Comparison of ENCODE assay signal across 10 cellular contexts in the genomic region with DNA sequence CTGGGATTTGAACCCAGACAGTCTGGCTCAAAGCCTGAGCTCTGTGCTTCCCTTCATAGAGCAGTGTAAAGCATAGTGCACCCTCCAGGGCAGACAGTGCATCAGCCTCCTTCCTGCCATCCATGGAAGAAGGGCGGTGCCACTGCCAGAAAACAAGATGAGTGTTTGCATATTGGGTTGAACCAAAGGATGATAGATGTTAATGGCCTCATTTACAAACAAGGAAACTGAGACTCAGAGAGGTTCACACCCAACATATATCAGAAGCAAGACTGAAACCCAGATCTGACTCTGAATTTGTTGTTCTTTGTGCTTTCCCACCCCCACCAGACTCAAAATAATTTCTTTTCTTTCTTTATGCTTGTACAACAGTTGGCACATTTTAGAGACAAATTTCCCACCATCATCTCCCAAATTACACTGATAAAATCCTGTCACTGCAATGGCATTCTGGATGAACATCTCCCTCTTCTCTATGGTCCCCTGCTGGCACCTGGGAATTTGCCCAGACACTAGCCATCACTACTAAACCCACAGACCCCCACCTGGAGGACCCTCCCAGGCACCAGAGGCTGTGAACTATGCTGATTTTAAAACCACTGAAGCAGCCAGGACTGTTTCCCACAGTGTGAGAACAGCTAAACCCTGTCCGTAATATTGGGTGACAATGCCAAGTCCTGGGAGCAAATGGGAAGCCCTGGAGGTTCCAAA. TPM values are rescaled to one million over a fixed set of nuclear protein-coding genes. Genes with fewer than 3 reads are reported as not detected.
DNase-seq lines count a peak whose midpoint lies in the region; ATAC-seq and TF ChIP-seq lines count a peak whose summit lies in the region.
"Had no signal": no experiment of that assay in that cellular context is flagged by ENCODE, and none has a peak within 500 bp of the region (broad histone marks: within the 10 kb centered on the region; RNA-seq: fewer than 3 reads in every experiment).

No MANE protein-coding gene starts in this region.

- no peaks in the 10 kb centered on the region for H3K9me3 ChIP-seq in ovary
- H3K9me3 ChIP-seq in suprapubic skin, result no peaks in the 10 kb centered on the region
- H3K9me3 ChIP-seq: MG63 had no signal

- H3K4me1 Mint-ChIP-seq in T-helper 2 cell treated with Interferon-gamma antibody and Interleukin-4, amounts not matched to agents 5 μg/mL and 100 μg/mL, for 36 hours (ENCODE audit: low read depth), result peaks cover 40% of the 10 kb centered on the region
- H3K4me1 Mint-ChIP-seq in naive B cell, result peaks cover 35 to 63% (median 52%) of the 10 kb centered on the region in 3 donors

- H3K27me3 ChIP-seq in ovary, result no peaks in the 10 kb centered on the region
- H3K27me3 ChIP-seq in suprapubic skin, result no peaks in the 10 kb centered on the region
- H3K27me3 ChIP-seq: MG63 had no signal

- intact Hi-C loops in ovary (cut with DNase I), result no loop called here

- H3K36me3 Mint-ChIP-seq in T-helper 2 cell treated with Interferon-gamma antibody and Interleukin-4, amounts not matched to agents 5 μg/mL and 100 μg/mL, for 36 hours (ENCODE audit: low read depth), result peaks cover 50% of the 10 kb centered on the region
- peaks cover 24 to 31% of the 10 kb centered on the region in 2 donors for H3K36me3 Mint-ChIP-seq in naive B cell

- WGBS in ovary, 3 donors, result 91 to 94% (median 92%) methylated on average over 2 of the region's 2 CpGs
- 88% methylated on average over 2 of the region's 2 CpGs for WGBS in suprapubic skin

- H3K27ac Mint-ChIP-seq in T-helper 2 cell treated with Interferon-gamma antibody and Interleukin-4, amounts not matched to agents 5 μg/mL and 100 μg/mL, for 36 hours, result peak overlapping the region; percentile 6
- H3K27ac Mint-ChIP-seq in naive B cell, result peak overlapping the region in 4 of 6 donors; percentile 77 to 93 (median 84)

- H3K27me3 Mint-ChIP-seq in T-helper 2 cell treated with Interferon-gamma antibody and Interleukin-4, amounts not matched to agents 5 μg/mL and 100 μg/mL, for 36 hours (ENCODE audit: low read depth), result no peaks in the 10 kb centered on the region
- H3K27me3 Mint-ChIP-seq in naive B cell, result no peaks in the 10 kb centered on the region

- H3K4me3 Mint-ChIP-seq in T-helper 2 cell treated with Interferon-gamma antibody and Interleukin-4, amounts not matched to agents 5 μg/mL and 100 μg/mL, for 36 hours, result no peak overlapping the region
- peak overlapping the region in 3 of 8 donors; percentile 1 to 62 (median 23) for H3K4me3 Mint-ChIP-seq in naive B cell

- DNase-seq in T-helper 2 cell treated with Interferon-gamma antibody and Interleukin-4, amounts not matched to agents 5 μg/mL and 100 μg/mL, for 36 hours (ENCODE audit: low spot score), result no peak
- DNase-seq in T-helper 2 cell (no peak), naive B cell (no peak), ovary (no peak), suprapubic skin (ENCODE audit: low spot score in 2 of 2) (no peak), NCI-H1694 (lab: John Stamatoyannopoulos, UW) (no peak)
- DNase-seq: MG63; stimulated activated CD4-positive, alpha-beta T cell treated with anti-CD3 and anti-CD28 coated beads, Interleukin-4, amount 100 ng/mL, for 24 hours had no signal

- ATAC-seq in GM21423 (IDR thresholded peaks at IDR 0.05; ENCODE audit: unreplicated experiment) (peak; percentile 51), HG03442 (IDR thresholded peaks at IDR 0.05; ENCODE audit: unreplicated experiment) (peak; percentile 43), naive B cell (ENCODE audit: low read depth in 2 of 2) (no peak)

- H3K36me3 ChIP-seq in ovary, result no peaks in the 10 kb centered on the region
- H3K36me3 ChIP-seq in suprapubic skin, result no peaks in the 10 kb centered on the region
- H3K36me3 ChIP-seq: MG63 had no signal

- no peak for TF ChIP-seq EP300 in ovary (IDR thresholded peaks at IDR 0.05)
- no peak for TF ChIP-seq EP300 in suprapubic skin (IDR thresholded peaks at IDR 0.05)

- TF ChIP-seq POLR2A in ovary (IDR thresholded peaks at IDR 0.05) (no peak), suprapubic skin (IDR thresholded peaks at IDR 0.05) (no peak)

- H3K4me1 ChIP-seq in ovary (ENCODE audit: insufficient read depth), result no peaks in the 10 kb centered on the region
- peaks cover 8% of the 10 kb centered on the region for H3K4me1 ChIP-seq in suprapubic skin

- H3K4me3 ChIP-seq in ovary (no peak overlapping the region), suprapubic skin (no peak overlapping the region)
- H3K4me3 ChIP-seq: MG63 had no signal

- TF ChIP-seq CTCF in ovary (IDR thresholded peaks at IDR 0.05) (no peak), suprapubic skin (IDR thresholded peaks at IDR 0.05) (no peak)

- no peaks in the 10 kb centered on the region for H3K9me3 Mint-ChIP-seq in T-helper 2 cell treated with Interferon-gamma antibody and Interleukin-4, amounts not matched to agents 5 μg/mL and 100 μg/mL, for 36 hours
- no peaks in the 10 kb centered on the region for H3K9me3 Mint-ChIP-seq in naive B cell

- H3K27ac ChIP-seq in ovary, result no peak overlapping the region
- H3K27ac ChIP-seq in suprapubic skin, result no peak overlapping the region

RNA-seq across cellular contexts. Expression of a gene that starts 45.4 kb away (rescaled TPM):
- polyA plus RNA-seq in naive B cell (ENCODE audit: low read depth in 6 of 6) (10 to 100 TPM; 23.5 to 64.2 (median 29.7) TPM), ovary (100 to 1,000 TPM in 1 of 2 donors, 10 to 100 TPM in 1; 30.3 to 180 TPM)
- total RNA-seq in ovary (100 to 1,000 TPM in 3 of 7 donors, 10 to 100 TPM in 4; 43.0 to 114 (median 80.1) TPM), suprapubic skin (10 to 100 TPM; 37.1 to 52.3 (median 39.9) TPM)

RNA-seq across cellular contexts. Expression of a gene that starts 46.3 kb away (rescaled TPM):
- polyA plus RNA-seq in naive B cell (ENCODE audit: low read depth in 6 of 6) (100 to 1,000 TPM; 273 to 418 (median 333) TPM), ovary (10 to 100 TPM in 1 of 2 donors, 1 to 10 TPM in 1; 4.1 to 10.9 TPM)
- total RNA-seq in ovary (1 to 10 TPM; 2.1 to 5.9 (median 3.0) TPM), suprapubic skin (1 to 10 TPM in 3 of 4 donors, under 1 TPM in 1; 0.34 to 3.5 (median 2.0) TPM)

Comparison
In these comparisons a context has a peak if more than half of its experiments do, and no peak if none do; other contexts are left out.
1. ATAC-seq: peak in GM21423 (single experiment) and HG03442 (single experiment); none in naive B cell (0 of 2).